In the genomic region with DNA sequence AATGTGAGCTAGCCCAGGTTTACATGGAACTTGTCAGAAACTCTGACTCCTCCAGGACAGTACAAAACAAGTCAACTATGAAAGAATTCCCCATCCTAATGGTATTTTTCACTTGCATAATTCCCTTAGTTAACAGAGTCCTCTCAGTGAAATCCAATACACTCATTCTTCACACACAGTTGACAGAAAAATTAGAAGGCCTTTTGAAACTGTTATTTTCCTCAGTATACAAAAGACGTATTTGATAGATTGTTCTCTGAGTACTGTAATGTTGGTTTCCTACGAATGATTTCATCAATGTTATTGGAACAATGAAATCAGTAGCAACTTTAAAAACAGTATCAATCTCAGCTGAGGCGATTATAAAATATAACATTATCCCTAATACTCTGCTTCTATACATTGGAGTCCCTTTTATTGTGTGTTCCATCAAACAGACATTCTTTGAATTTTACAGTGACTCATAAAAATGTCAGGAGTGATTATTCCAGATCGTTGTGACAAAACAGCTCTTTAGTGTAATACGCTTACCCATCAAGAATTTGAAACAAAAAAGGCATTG, we compare ENCODE assay signal across 1 cellular context.
TF ChIP-seq lines count a peak whose summit lies in the region.

No MANE protein-coding gene starts in this region.

TF ChIP-seq in HEK293, 187 proteins besides CTCF, POLR2A, EP300 and RAD21 (continued from another document):
- TF ChIP-seq, protein P1, sequence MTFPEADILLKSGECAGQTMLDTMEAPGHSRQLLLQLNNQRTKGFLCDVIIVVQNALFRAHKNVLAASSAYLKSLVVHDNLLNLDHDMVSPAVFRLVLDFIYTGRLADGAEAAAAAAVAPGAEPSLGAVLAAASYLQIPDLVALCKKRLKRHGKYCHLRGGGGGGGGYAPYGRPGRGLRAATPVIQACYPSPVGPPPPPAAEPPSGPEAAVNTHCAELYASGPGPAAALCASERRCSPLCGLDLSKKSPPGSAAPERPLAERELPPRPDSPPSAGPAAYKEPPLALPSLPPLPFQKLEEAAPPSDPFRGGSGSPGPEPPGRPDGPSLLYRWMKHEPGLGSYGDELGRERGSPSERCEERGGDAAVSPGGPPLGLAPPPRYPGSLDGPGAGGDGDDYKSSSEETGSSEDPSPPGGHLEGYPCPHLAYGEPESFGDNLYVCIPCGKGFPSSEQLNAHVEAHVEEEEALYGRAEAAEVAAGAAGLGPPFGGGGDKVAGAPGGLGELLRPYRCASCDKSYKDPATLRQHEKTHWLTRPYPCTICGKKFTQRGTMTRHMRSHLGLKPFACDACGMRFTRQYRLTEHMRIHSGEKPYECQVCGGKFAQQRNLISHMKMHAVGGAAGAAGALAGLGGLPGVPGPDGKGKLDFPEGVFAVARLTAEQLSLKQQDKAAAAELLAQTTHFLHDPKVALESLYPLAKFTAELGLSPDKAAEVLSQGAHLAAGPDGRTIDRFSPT (tag by site-specific recombination; IDR thresholded peaks at IDR 0.05), result peak; percentile 70; the same call in 1 of the 2 replicates
- TF ChIP-seq ZNF629 (tag by site-specific recombination; IDR thresholded peaks at IDR 0.05) (0 out of 2 replicates have a peak, but pooled peaks have one; percentile 31), ZNF394 (tag by site-specific recombination; IDR thresholded peaks at IDR 0.05; ENCODE audit: borderline replicate concordance) (0 out of 2 replicates have a peak, but pooled peaks have one; percentile 26), BCL11A (tag by site-specific recombination; IDR thresholded peaks at IDR 0.05; ENCODE audit: low read depth) (0 out of 2 replicates have a peak, but pooled peaks have one; percentile 21), SP7 (tag by site-specific recombination; IDR thresholded peaks at IDR 0.05) (peak; percentile 57), SETDB1 (IDR thresholded peaks at IDR 0.05; ENCODE audit: insufficient read length, low read length) (no peak), GLI2 (tag by site-specific recombination; IDR thresholded peaks at IDR 0.05; ENCODE audit: borderline replicate concordance, low read depth) (no peak), MZF1 (tag by site-specific recombination; IDR thresholded peaks at IDR 0.05; ENCODE audit: borderline replicate concordance) (peak; percentile 81), IKZF3 (tag by site-specific recombination; IDR thresholded peaks at IDR 0.05) (no peak), SCRT1 (tag by site-specific recombination; IDR thresholded peaks at IDR 0.05; ENCODE audit: borderline replicate concordance) (no peak), ZNF626 (tag by site-specific recombination; IDR thresholded peaks at IDR 0.05) (0 out of 2 replicates have a peak, but pooled peaks have one; percentile 4), ZNF544 (tag by site-specific recombination; IDR thresholded peaks at IDR 0.05) (no peak), ZEB2 (tag by site-specific recombination; IDR thresholded peaks at IDR 0.05) (peak; percentile 62; the same call in 1 of the 2 replicates), ZNF366 (tag by site-specific recombination; conservative IDR thresholded peaks at IDR 0.05) (0 out of 2 replicates have a peak, but pooled peaks have one; percentile 29)
- TF ChIP-seq, protein P2, sequence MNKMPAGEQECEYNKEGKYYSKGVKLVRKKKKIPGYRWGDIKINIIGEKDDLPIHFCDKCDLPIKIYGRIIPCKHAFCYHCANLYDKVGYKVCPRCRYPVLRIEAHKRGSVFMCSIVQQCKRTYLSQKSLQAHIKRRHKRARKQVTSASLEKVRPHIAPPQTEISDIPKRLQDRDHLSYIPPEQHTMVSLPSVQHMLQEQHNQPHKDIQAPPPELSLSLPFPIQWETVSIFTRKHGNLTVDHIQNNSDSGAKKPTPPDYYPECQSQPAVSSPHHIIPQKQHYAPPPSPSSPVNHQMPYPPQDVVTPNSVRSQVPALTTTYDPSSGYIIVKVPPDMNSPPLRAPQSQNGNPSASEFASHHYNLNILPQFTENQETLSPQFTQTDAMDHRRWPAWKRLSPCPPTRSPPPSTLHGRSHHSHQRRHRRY (tag by site-specific recombination; IDR thresholded peaks at IDR 0.05), result no peak
- TF ChIP-seq, protein P3, sequence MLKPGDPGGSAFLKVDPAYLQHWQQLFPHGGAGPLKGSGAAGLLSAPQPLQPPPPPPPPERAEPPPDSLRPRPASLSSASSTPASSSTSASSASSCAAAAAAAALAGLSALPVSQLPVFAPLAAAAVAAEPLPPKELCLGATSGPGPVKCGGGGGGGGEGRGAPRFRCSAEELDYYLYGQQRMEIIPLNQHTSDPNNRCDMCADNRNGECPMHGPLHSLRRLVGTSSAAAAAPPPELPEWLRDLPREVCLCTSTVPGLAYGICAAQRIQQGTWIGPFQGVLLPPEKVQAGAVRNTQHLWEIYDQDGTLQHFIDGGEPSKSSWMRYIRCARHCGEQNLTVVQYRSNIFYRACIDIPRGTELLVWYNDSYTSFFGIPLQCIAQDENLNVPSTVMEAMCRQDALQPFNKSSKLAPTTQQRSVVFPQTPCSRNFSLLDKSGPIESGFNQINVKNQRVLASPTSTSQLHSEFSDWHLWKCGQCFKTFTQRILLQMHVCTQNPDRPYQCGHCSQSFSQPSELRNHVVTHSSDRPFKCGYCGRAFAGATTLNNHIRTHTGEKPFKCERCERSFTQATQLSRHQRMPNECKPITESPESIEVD (tag by site-specific recombination; IDR thresholded peaks at IDR 0.05), result peak; percentile 93
- TF ChIP-seq, protein P4, sequence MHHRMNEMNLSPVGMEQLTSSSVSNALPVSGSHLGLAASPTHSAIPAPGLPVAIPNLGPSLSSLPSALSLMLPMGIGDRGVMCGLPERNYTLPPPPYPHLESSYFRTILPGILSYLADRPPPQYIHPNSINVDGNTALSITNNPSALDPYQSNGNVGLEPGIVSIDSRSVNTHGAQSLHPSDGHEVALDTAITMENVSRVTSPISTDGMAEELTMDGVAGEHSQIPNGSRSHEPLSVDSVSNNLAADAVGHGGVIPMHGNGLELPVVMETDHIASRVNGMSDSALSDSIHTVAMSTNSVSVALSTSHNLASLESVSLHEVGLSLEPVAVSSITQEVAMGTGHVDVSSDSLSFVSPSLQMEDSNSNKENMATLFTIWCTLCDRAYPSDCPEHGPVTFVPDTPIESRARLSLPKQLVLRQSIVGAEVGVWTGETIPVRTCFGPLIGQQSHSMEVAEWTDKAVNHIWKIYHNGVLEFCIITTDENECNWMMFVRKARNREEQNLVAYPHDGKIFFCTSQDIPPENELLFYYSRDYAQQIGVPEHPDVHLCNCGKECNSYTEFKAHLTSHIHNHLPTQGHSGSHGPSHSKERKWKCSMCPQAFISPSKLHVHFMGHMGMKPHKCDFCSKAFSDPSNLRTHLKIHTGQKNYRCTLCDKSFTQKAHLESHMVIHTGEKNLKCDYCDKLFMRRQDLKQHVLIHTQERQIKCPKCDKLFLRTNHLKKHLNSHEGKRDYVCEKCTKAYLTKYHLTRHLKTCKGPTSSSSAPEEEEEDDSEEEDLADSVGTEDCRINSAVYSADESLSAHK (tag by site-specific recombination; IDR thresholded peaks at IDR 0.05), result peak; percentile 95
